17 cellular contexts compared by ENCODE assay signal in genomic region chr5:179257190-179257741, GRCh38.
DNase-seq lines count a peak whose midpoint lies in the region; ATAC-seq and TF ChIP-seq lines count a peak whose summit lies in the region.
"Had no signal": no experiment of that assay in that cellular context is flagged by ENCODE, and none has a peak within 500 bp of the region (broad histone marks: within the 10 kb centered on the region; RNA-seq: fewer than 3 reads in every experiment).

No MANE protein-coding gene starts in this region.

- ATAC-seq in Right ventricle myocardium inferior = peak; percentile 60
- ATAC-seq: lower lobe of right lung had no signal

- H3K4me1 ChIP-seq in ovary (ENCODE audit: insufficient read depth) (peaks cover 25% of the 10 kb centered on the region), vagina (peaks cover 29% of the 10 kb centered on the region)
- H3K4me1 ChIP-seq: lower lobe of right lung had no signal

- H3K9me3 ChIP-seq in ovary = no peaks in the 10 kb centered on the region
- no peaks in the 10 kb centered on the region for H3K9me3 ChIP-seq in vagina
- H3K9me3 ChIP-seq: lower lobe of right lung had no signal

- H3K36me3 ChIP-seq in ovary (no peaks in the 10 kb centered on the region), vagina (no peaks in the 10 kb centered on the region)
- H3K36me3 ChIP-seq: lower lobe of right lung had no signal

- WGBS in ovary, 3 donors = 28 to 64% (median 49%) methylated on average over 27 to 30 of the region's 30 CpGs

- intact Hi-C loops in Right ventricle myocardium inferior (cut with DNase I) (no loop called here), ovary (cut with DNase I) (no loop called here), vagina (cut with DNase I) (no loop called here)

- no peak for TF ChIP-seq CTCF in ovary (IDR thresholded peaks at IDR 0.05)
- TF ChIP-seq CTCF in vagina (IDR thresholded peaks at IDR 0.05) = no peak

- H3K27me3 ChIP-seq in ovary (no peaks in the 10 kb centered on the region), vagina (no peaks in the 10 kb centered on the region)

- TF ChIP-seq EP300 in ovary (IDR thresholded peaks at IDR 0.05) = no peak

- H3K27ac ChIP-seq in ovary = peak overlapping the region; percentile 46 to 62
- H3K27ac ChIP-seq in vagina = peak overlapping the region; percentile 90
- H3K27ac ChIP-seq: lower lobe of right lung, PC-9, VCaP had no signal

- DNase-seq in activated effector memory CD4-positive, alpha-beta T cell treated with anti-CD3 and anti-CD28 coated beads, Interleukin-2, amount 50 U/mL, for 16 hours = peak; percentile 44
- DNase-seq in activated effector memory CD4-positive, alpha-beta T cell treated with Interleukin-2 at 50 U/mL for 16 hours = no peak
- no peak for DNase-seq in Right ventricle myocardium inferior (ENCODE audit: missing footprints)
- peak in 4 of 5 donors; percentile 37 to 67 (median 54) for DNase-seq in ovary
- DNase-seq in vagina (ENCODE audit: extremely low spot score in 2 of 2) = peak in 1 of 2 donors; percentile 87
- no peak for DNase-seq in NCI-H2107 (lab: John Stamatoyannopoulos, UW)
- no peak for DNase-seq in GDM1 (lab: John Stamatoyannopoulos, UW)
- DNase-seq in germinal center (ENCODE audit: low spot score) = no peak
- DNase-seq: effector memory CD4-positive, alpha-beta T cell; Karpas-422; lower lobe of right lung; naive B cell; NCI-H1694 treated with DMSO at 0.1 percent for 48 hours; NCI-H524 treated with DMSO at 0.1 percent for 48 hours; PC-9; SW 1271 had no signal

- TF ChIP-seq POLR2A in ovary (IDR thresholded peaks at IDR 0.05) (no peak), vagina (IDR thresholded peaks at IDR 0.05) (no peak)

- no peak overlapping the region for H3K4me3 ChIP-seq in ovary
- no peak overlapping the region for H3K4me3 ChIP-seq in vagina
- H3K4me3 ChIP-seq: lower lobe of right lung, PC-9 had no signal

Comparison
In these comparisons a context has a peak if more than half of its experiments do, and no peak if none do; other contexts are left out.
1. DNase-seq: peak in activated effector memory CD4-positive, alpha-beta T cell treated with anti-CD3 and anti-CD28 coated beads, Interleukin-2, amount 50 U/mL, for 16 hours (single experiment) and ovary (4 of 5); none in activated effector memory CD4-positive, alpha-beta T cell treated with Interleukin-2 at 50 U/mL for 16 hours (single experiment), Right ventricle myocardium inferior (single experiment), NCI-H2107 (single experiment), GDM1 (single experiment) and germinal center (single experiment).